1 cellular context compared by ENCODE assay signal in the genomic region with DNA sequence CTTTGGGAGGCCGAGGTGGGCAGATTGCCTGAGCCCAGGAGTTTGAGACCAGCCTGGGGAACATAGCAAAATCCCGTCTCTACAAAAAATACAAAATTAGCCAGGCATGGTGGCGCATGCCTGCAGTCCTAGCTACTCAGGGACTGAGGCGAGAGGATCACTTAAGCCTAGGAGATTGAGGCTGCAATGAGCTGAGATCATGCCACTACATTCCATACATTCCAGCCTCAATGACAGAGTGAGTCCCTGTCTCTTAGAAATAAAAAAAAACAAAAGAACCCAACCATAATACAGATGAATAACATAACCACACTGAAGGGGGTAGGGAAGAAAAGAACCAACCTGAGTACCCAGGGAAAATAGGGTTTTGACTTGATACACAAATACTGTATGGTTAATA.
TF ChIP-seq lines count a peak whose summit lies in the region.

No MANE protein-coding gene starts in this region.

TF ChIP-seq in H1, 55 proteins besides CTCF, POLR2A, EP300 and RAD21:
- TF ChIP-seq NANOG (IDR thresholded peaks at IDR 0.05; ENCODE audit: insufficient read depth, low read depth, low read length, poor library complexity, severe bottlenecking) (peak; percentile 68), ASH2L (IDR thresholded peaks at IDR 0.05; ENCODE audit: low read length) (no peak), TCF12 (IDR thresholded peaks at IDR 0.05; ENCODE audit: low read depth, low read length) (no peak), CBX8 (IDR thresholded peaks at IDR 0.05; ENCODE audit: borderline replicate concordance, low read depth, low read length) (no peak), POLR2AphosphoS5 (IDR thresholded peaks at IDR 0.05; ENCODE audit: low read depth, low read length) (no peak; the same call in 1 of the 2 replicates), CTBP2 (IDR thresholded peaks at IDR 0.05; ENCODE audit: borderline replicate concordance, insufficient read depth, insufficient read length, low read length) (no peak), CHD2 (IDR thresholded peaks at IDR 0.05; ENCODE audit: low read length) (no peak), SP1 (IDR thresholded peaks at IDR 0.05; ENCODE audit: low read depth, low read length) (peak; percentile 56; the same call in 1 of the 2 replicates), MAFK (IDR thresholded peaks at IDR 0.05; ENCODE audit: low read depth, low read length) (no peak), YY1 (IDR thresholded peaks at IDR 0.05; ENCODE audit: low read depth, low read length) (no peak), NRF1 (IDR thresholded peaks at IDR 0.05; ENCODE audit: low read depth, low read length) (no peak), CHD1 (IDR thresholded peaks at IDR 0.05; ENCODE audit: low read depth, low read length) (no peak), KDM4A (IDR thresholded peaks at IDR 0.05; ENCODE audit: low read depth, low read length, severe bottlenecking) (no peak), CREB1 (IDR thresholded peaks at IDR 0.05) (no peak), SIN3A (conservative IDR thresholded peaks at IDR 0.05 in 1 of 2, IDR thresholded peaks at IDR 0.05 in 1 of 2; ENCODE audit: low read depth in 1 of 2, low read length in 2 of 2) (peak in 1 of 2 experiments; percentile 65; a peak in 1 of 4 replicates), SP4 (IDR thresholded peaks at IDR 0.05; ENCODE audit: low read length) (no peak), TBP (IDR thresholded peaks at IDR 0.05; ENCODE audit: low read depth, low read length) (peak; percentile 30; the same call in 1 of the 2 replicates), SUZ12 (IDR thresholded peaks at IDR 0.05; ENCODE audit: low read length) (no peak), TAF7 (optimal IDR thresholded peaks at IDR 0.05; ENCODE audit: borderline replicate concordance, low read depth, low read length) (no peak), RNF2 (IDR thresholded peaks at IDR 0.05; ENCODE audit: borderline replicate concordance, low read depth, low read length, missing control alignments, poor library complexity, severe bottlenecking) (no peak), EGR1 (IDR thresholded peaks at IDR 0.05; ENCODE audit: borderline replicate concordance, low read depth, low read length) (no peak), POU5F1 (IDR thresholded peaks at IDR 0.05; ENCODE audit: low read depth, low read length) (no peak), JUN (IDR thresholded peaks at IDR 0.05; ENCODE audit: low read depth, low read length) (peak; percentile 47; the same call in 1 of the 2 replicates), SAP30 (IDR thresholded peaks at IDR 0.05; ENCODE audit: insufficient read depth, insufficient replicate concordance, low read length) (no peak), HDAC2 (IDR thresholded peaks at IDR 0.05; ENCODE audit: borderline replicate concordance in 1 of 2, low read depth in 2 of 2, low read length in 2 of 2) (0 out of 4 replicates have a peak, but pooled peaks of 1 of the 2 experiments have one; percentile 35), BRCA1 (IDR thresholded peaks at IDR 0.05; ENCODE audit: low read depth, low read length) (no peak), SIRT6 (IDR thresholded peaks at IDR 0.05; ENCODE audit: low read length) (no peak), CEBPB (IDR thresholded peaks at IDR 0.05; ENCODE audit: low read depth, low read length) (no peak), FOSL1 (IDR thresholded peaks at IDR 0.05; ENCODE audit: insufficient read depth, low read depth, low read length) (no peak), TEAD4 (IDR thresholded peaks at IDR 0.05; ENCODE audit: low read depth, low read length) (peak; percentile 99), GTF2F1 (IDR thresholded peaks at IDR 0.05; ENCODE audit: borderline replicate concordance, low read depth, low read length) (no peak), GABPA (IDR thresholded peaks at IDR 0.05; ENCODE audit: borderline replicate concordance, insufficient read depth, low read length) (no peak), SIX5 (IDR thresholded peaks at IDR 0.05; ENCODE audit: low read depth, low read length) (no peak), JUND (IDR thresholded peaks at IDR 0.05; ENCODE audit: low read length) (peak; percentile 78; the same call in 1 of the 2 replicates), RBBP5 (IDR thresholded peaks at IDR 0.05; ENCODE audit: borderline replicate concordance, low read depth, low read length) (no peak), BACH1 (IDR thresholded peaks at IDR 0.05; ENCODE audit: low read length) (no peak), RXRA (IDR thresholded peaks at IDR 0.05; ENCODE audit: insufficient read depth, low read depth, low read length) (no peak), EZH2 (IDR thresholded peaks at IDR 0.05; ENCODE audit: low read depth, low read length, severe bottlenecking) (no peak), SRF (IDR thresholded peaks at IDR 0.05; ENCODE audit: low read depth, low read length) (no peak), ZNF274 (IDR thresholded peaks at IDR 0.05; ENCODE audit: borderline replicate concordance, extremely low read depth, low read length) (no peak), PHF8 (conservative IDR thresholded peaks at IDR 0.05; ENCODE audit: low read depth, low read length) (no peak)
- TF ChIP-seq, protein P1, sequence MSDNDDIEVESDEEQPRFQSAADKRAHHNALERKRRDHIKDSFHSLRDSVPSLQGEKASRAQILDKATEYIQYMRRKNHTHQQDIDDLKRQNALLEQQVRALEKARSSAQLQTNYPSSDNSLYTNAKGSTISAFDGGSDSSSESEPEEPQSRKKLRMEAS (IDR thresholded peaks at IDR 0.05): 0 out of 2 replicates have a peak, but pooled peaks have one; percentile 38
- TF ChIP-seq, protein P2, sequence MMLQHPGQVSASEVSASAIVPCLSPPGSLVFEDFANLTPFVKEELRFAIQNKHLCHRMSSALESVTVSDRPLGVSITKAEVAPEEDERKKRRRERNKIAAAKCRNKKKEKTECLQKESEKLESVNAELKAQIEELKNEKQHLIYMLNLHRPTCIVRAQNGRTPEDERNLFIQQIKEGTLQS (IDR thresholded peaks at IDR 0.05; ENCODE audit: insufficient read depth, low read depth, low read length): no peak
- TF ChIP-seq, protein P3, sequence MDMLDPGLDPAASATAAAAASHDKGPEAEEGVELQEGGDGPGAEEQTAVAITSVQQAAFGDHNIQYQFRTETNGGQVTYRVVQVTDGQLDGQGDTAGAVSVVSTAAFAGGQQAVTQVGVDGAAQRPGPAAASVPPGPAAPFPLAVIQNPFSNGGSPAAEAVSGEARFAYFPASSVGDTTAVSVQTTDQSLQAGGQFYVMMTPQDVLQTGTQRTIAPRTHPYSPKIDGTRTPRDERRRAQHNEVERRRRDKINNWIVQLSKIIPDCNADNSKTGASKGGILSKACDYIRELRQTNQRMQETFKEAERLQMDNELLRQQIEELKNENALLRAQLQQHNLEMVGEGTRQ (IDR thresholded peaks at IDR 0.05; ENCODE audit: low read length): no peak
- TF ChIP-seq, protein P4, sequence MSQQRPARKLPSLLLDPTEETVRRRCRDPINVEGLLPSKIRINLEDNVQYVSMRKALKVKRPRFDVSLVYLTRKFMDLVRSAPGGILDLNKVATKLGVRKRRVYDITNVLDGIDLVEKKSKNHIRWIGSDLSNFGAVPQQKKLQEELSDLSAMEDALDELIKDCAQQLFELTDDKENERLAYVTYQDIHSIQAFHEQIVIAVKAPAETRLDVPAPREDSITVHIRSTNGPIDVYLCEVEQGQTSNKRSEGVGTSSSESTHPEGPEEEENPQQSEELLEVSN (IDR thresholded peaks at IDR 0.05): no peak
- TF ChIP-seq, protein P5, sequence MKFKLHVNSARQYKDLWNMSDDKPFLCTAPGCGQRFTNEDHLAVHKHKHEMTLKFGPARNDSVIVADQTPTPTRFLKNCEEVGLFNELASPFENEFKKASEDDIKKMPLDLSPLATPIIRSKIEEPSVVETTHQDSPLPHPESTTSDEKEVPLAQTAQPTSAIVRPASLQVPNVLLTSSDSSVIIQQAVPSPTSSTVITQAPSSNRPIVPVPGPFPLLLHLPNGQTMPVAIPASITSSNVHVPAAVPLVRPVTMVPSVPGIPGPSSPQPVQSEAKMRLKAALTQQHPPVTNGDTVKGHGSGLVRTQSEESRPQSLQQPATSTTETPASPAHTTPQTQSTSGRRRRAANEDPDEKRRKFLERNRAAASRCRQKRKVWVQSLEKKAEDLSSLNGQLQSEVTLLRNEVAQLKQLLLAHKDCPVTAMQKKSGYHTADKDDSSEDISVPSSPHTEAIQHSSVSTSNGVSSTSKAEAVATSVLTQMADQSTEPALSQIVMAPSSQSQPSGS (IDR thresholded peaks at IDR 0.05; ENCODE audit: low read length): peak; percentile 74; the same call in 1 of the 2 replicates
- TF ChIP-seq, protein P6, sequence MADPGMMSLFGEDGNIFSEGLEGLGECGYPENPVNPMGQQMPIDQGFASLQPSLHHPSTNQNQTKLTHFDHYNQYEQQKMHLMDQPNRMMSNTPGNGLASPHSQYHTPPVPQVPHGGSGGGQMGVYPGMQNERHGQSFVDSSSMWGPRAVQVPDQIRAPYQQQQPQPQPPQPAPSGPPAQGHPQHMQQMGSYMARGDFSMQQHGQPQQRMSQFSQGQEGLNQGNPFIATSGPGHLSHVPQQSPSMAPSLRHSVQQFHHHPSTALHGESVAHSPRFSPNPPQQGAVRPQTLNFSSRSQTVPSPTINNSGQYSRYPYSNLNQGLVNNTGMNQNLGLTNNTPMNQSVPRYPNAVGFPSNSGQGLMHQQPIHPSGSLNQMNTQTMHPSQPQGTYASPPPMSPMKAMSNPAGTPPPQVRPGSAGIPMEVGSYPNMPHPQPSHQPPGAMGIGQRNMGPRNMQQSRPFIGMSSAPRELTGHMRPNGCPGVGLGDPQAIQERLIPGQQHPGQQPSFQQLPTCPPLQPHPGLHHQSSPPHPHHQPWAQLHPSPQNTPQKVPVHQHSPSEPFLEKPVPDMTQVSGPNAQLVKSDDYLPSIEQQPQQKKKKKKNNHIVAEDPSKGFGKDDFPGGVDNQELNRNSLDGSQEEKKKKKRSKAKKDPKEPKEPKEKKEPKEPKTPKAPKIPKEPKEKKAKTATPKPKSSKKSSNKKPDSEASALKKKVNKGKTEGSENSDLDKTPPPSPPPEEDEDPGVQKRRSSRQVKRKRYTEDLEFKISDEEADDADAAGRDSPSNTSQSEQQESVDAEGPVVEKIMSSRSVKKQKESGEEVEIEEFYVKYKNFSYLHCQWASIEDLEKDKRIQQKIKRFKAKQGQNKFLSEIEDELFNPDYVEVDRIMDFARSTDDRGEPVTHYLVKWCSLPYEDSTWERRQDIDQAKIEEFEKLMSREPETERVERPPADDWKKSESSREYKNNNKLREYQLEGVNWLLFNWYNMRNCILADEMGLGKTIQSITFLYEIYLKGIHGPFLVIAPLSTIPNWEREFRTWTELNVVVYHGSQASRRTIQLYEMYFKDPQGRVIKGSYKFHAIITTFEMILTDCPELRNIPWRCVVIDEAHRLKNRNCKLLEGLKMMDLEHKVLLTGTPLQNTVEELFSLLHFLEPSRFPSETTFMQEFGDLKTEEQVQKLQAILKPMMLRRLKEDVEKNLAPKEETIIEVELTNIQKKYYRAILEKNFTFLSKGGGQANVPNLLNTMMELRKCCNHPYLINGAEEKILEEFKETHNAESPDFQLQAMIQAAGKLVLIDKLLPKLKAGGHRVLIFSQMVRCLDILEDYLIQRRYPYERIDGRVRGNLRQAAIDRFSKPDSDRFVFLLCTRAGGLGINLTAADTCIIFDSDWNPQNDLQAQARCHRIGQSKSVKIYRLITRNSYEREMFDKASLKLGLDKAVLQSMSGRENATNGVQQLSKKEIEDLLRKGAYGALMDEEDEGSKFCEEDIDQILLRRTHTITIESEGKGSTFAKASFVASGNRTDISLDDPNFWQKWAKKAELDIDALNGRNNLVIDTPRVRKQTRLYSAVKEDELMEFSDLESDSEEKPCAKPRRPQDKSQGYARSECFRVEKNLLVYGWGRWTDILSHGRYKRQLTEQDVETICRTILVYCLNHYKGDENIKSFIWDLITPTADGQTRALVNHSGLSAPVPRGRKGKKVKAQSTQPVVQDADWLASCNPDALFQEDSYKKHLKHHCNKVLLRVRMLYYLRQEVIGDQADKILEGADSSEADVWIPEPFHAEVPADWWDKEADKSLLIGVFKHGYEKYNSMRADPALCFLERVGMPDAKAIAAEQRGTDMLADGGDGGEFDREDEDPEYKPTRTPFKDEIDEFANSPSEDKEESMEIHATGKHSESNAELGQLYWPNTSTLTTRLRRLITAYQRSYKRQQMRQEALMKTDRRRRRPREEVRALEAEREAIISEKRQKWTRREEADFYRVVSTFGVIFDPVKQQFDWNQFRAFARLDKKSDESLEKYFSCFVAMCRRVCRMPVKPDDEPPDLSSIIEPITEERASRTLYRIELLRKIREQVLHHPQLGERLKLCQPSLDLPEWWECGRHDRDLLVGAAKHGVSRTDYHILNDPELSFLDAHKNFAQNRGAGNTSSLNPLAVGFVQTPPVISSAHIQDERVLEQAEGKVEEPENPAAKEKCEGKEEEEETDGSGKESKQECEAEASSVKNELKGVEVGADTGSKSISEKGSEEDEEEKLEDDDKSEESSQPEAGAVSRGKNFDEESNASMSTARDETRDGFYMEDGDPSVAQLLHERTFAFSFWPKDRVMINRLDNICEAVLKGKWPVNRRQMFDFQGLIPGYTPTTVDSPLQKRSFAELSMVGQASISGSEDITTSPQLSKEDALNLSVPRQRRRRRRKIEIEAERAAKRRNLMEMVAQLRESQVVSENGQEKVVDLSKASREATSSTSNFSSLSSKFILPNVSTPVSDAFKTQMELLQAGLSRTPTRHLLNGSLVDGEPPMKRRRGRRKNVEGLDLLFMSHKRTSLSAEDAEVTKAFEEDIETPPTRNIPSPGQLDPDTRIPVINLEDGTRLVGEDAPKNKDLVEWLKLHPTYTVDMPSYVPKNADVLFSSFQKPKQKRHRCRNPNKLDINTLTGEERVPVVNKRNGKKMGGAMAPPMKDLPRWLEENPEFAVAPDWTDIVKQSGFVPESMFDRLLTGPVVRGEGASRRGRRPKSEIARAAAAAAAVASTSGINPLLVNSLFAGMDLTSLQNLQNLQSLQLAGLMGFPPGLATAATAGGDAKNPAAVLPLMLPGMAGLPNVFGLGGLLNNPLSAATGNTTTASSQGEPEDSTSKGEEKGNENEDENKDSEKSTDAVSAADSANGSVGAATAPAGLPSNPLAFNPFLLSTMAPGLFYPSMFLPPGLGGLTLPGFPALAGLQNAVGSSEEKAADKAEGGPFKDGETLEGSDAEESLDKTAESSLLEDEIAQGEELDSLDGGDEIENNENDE (IDR thresholded peaks at IDR 0.05; ENCODE audit: insufficient replicate concordance, low read length): no peak
